ENCODE assay signal across 26 cellular contexts in the genomic region with DNA sequence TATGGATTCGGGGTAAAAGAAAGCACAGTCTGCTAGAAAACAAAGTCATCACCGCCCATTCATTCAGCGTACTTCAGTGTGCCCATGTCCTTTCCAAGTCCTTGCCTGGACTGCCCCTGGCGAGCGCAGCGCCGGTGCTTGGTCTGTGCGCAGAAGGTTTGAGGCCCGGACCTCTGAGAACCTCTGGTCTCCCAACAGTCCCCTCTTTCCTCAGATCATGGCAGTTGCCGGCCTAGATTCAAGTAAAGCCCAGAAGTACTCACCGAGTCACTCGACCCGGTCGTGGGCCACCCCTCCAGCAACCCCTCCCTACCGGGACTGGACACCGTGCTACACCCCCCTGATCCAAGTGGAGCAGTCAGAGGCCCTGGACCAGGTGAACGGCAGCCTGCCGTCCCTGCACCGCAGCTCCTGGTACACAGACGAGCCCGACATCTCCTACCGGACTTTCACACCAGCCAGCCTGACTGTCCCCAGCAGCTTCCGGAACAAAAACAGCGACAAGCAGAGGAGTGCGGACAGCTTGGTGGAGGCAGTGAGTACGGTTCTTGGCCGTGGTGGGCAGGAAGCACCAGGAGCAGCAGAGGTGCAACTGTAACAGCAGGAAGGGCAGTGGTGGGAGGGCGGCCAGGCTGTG. TPM values are rescaled to one million over a fixed set of nuclear protein-coding genes. Genes with fewer than 3 reads are reported as not detected.
"Had no signal": no experiment of that assay in that cellular context is flagged by ENCODE, and none has a peak within 500 bp of the region (broad histone marks: within the 10 kb centered on the region; RNA-seq: fewer than 3 reads in every experiment).

No MANE protein-coding gene starts in this region.

- H3K36me3 Mint-ChIP-seq: activated CD8-positive, alpha-beta memory T cell treated with anti-CD3 and anti-CD28 coated beads, Interleukin-2, amount 10 ng/mL, durations not matched to agents 7 days and 5 days; naive thymus-derived CD4-positive, alpha-beta T cell had no signal

- H3K27ac ChIP-seq: brain microvascular endothelial cell, colonic mucosa, esophagus squamous epithelium, gastroesophageal sphincter, heart left ventricle, lower lobe of right lung, pancreas, right lobe of liver, tibial artery had no signal

- H3K4me3 ChIP-seq: colonic mucosa, esophagus squamous epithelium, gastroesophageal sphincter, heart left ventricle, lower lobe of right lung, pancreas, right lobe of liver, tibial artery had no signal

- H3K9me3 Mint-ChIP-seq: activated B cell treated with CpG ODN at 0.5 μM for 24 hours; activated CD8-positive, alpha-beta T cell treated with anti-CD3 and anti-CD28 coated beads for 36 hours; activated naive CD8-positive, alpha-beta T cell treated with anti-CD3 and anti-CD28 coated beads, Interleukin-2, amount 50 U/mL, for 24 hours; T-helper 1 cell treated with Interleukin-12 subunit alpha and Interleukin-12 subunit beta and Interleukin-4 antibody, amounts not matched to agents 30 μg/mL and 1 μg/mL, for 36 hours had no signal

- H3K36me3 ChIP-seq: brain microvascular endothelial cell, colonic mucosa, esophagus squamous epithelium, gastroesophageal sphincter, heart left ventricle, pancreas, right lobe of liver had no signal

- H3K4me1 ChIP-seq: esophagus squamous epithelium, lower lobe of right lung had no signal

- H3K9me3 ChIP-seq: colonic mucosa, esophagus squamous epithelium, gastroesophageal sphincter, heart left ventricle, lower lobe of right lung, pancreas, right lobe of liver, tibial artery had no signal

- ATAC-seq: activated CD4-positive, alpha-beta T cell treated with anti-CD3 and anti-CD28 coated beads for 36 hours; activated CD8-positive, alpha-beta memory T cell treated with anti-CD3 and anti-CD28 coated beads, Interleukin-2, amount 10 ng/mL, durations not matched to agents 7 days and 5 days; activated CD8-positive, alpha-beta T cell treated with anti-CD3 and anti-CD28 coated beads for 36 hours; activated naive CD8-positive, alpha-beta T cell treated with anti-CD3 and anti-CD28 coated beads, Interleukin-2, amount 50 U/mL, for 24 hours; gastroesophageal sphincter; heart left ventricle; left colon; naive thymus-derived CD4-positive, alpha-beta T cell; pancreas; stimulated activated naive CD8-positive, alpha-beta T cell treated with anti-CD3 and anti-CD28 coated beads, Interleukin-15, Interleukin-2, amounts not matched to agents 100 U/mL and 50 U/mL, for 24 hours had no signal

- DNase-seq: activated B cell treated with CpG ODN at 0.5 μM for 24 hours; activated CD4-positive, alpha-beta T cell treated with anti-CD3 and anti-CD28 coated beads for 36 hours; activated CD8-positive, alpha-beta memory T cell treated with anti-CD3 and anti-CD28 coated beads, Interleukin-2, amount 10 ng/mL, durations not matched to agents 7 days and 5 days; activated CD8-positive, alpha-beta T cell treated with anti-CD3 and anti-CD28 coated beads for 36 hours; activated effector memory CD4-positive, alpha-beta T cell treated with anti-CD3 and anti-CD28 coated beads, Interleukin-2, amount 50 U/mL, for 16 hours; activated naive CD4-positive, alpha-beta T cell treated with anti-CD3 and anti-CD28 coated beads, Interleukin-2, amount 50 U/mL, for 16 hours; activated naive CD8-positive, alpha-beta T cell treated with anti-CD3 and anti-CD28 coated beads, Interleukin-2, amount 50 U/mL, for 24 hours; activated T-cell treated with anti-CD3 and anti-CD28 coated beads for 4 hours; brain microvascular endothelial cell; central memory CD4-positive, alpha-beta T cell; colonic mucosa; esophagus squamous epithelium; heart left ventricle; lower lobe of right lung; naive thymus-derived CD4-positive, alpha-beta T cell; small intestine; stimulated activated CD4-positive, alpha-beta T cell treated with anti-CD3 and anti-CD28 coated beads, Interleukin-4, amount 100 ng/mL, for 1 hour; stimulated activated naive CD8-positive, alpha-beta T cell treated with anti-CD3 and anti-CD28 coated beads, Interleukin-15, Interleukin-2, amounts not matched to agents 100 U/mL and 50 U/mL, for 24 hours; substantia nigra had no signal

- H3K4me3 Mint-ChIP-seq: activated B cell treated with CpG ODN at 0.5 μM for 24 hours; activated CD4-positive, alpha-beta T cell treated with anti-CD3 and anti-CD28 coated beads for 36 hours; activated CD8-positive, alpha-beta memory T cell treated with anti-CD3 and anti-CD28 coated beads, Interleukin-2, amount 10 ng/mL, durations not matched to agents 7 days and 5 days; activated CD8-positive, alpha-beta T cell treated with anti-CD3 and anti-CD28 coated beads for 36 hours; activated naive CD8-positive, alpha-beta T cell treated with anti-CD3 and anti-CD28 coated beads, Interleukin-2, amount 50 U/mL, for 24 hours; naive thymus-derived CD4-positive, alpha-beta T cell; T-helper 1 cell treated with Interleukin-12 subunit alpha and Interleukin-12 subunit beta and Interleukin-4 antibody, amounts not matched to agents 30 μg/mL and 1 μg/mL, for 36 hours had no signal

- H3K4me1 Mint-ChIP-seq: activated CD4-positive, alpha-beta T cell treated with anti-CD3 and anti-CD28 coated beads for 36 hours; activated CD8-positive, alpha-beta memory T cell treated with anti-CD3 and anti-CD28 coated beads, Interleukin-2, amount 10 ng/mL, durations not matched to agents 7 days and 5 days; activated naive CD8-positive, alpha-beta T cell treated with anti-CD3 and anti-CD28 coated beads, Interleukin-2, amount 50 U/mL, for 24 hours had no signal

- H3K27me3 ChIP-seq: brain microvascular endothelial cell, colonic mucosa, gastroesophageal sphincter, heart left ventricle, pancreas, right lobe of liver, tibial artery had no signal

- H3K27ac Mint-ChIP-seq: activated B cell treated with CpG ODN at 0.5 μM for 24 hours; activated CD4-positive, alpha-beta T cell treated with anti-CD3 and anti-CD28 coated beads for 36 hours; activated CD8-positive, alpha-beta memory T cell treated with anti-CD3 and anti-CD28 coated beads, Interleukin-2, amount 10 ng/mL, durations not matched to agents 7 days and 5 days; activated CD8-positive, alpha-beta T cell treated with anti-CD3 and anti-CD28 coated beads for 36 hours; activated naive CD8-positive, alpha-beta T cell treated with anti-CD3 and anti-CD28 coated beads, Interleukin-2, amount 50 U/mL, for 24 hours; naive thymus-derived CD4-positive, alpha-beta T cell; T-helper 1 cell treated with Interleukin-12 subunit alpha and Interleukin-12 subunit beta and Interleukin-4 antibody, amounts not matched to agents 30 μg/mL and 1 μg/mL, for 36 hours had no signal

RNA-seq across cellular contexts. Expression of gene CHDH, which starts 36.3 kb away (rescaled TPM):
- polyA plus RNA-seq: keratinocyte; naive thymus-derived CD4-positive, alpha-beta T cell had no signal

RNA-seq across cellular contexts. Expression of gene IL17RB, which starts 36.5 kb away (rescaled TPM):
- total RNA-seq: activated CD8-positive, alpha-beta T cell treated with anti-CD3 and anti-CD28 coated beads for 36 hours had no signal
- polyA plus RNA-seq: keratinocyte had no signal
